Comparison of ENCODE assay signal across 8 cellular contexts in the genomic region with DNA sequence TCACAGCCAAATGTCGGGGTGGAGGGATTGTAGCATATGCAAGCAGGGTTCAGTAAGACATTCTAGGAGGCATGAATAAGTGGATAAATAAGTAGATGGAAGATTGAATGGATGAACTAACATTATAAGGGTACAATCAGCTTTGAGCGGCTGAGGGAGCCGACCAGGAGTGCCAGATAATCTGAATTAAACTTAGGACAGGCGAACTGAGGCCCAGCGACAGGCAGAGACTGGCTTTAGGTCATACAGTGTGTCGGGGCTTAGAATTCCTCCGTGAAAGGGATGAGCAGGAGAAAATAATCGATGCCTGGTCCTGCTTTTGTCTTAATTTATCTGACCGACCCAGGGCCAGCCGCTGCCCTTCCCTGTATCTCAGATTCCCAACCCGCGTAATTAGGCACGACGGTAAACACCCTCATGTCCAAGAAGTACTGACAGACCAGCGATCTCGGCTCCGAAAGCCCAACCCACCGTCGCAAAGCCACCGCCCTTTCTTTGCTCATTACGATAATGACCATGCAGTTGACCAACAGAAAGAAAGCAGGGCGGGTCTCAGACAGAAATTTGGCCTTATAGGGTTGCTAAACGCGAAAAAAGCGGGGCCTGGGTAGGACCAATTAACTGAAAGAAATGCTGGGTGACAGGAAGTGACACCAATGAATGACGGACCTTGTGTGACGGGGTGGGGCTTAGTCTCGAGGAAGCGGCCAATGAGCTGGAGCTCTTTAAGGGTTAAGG. TPM values are rescaled to one million over a fixed set of nuclear protein-coding genes. Genes with fewer than 3 reads are reported as not detected.
DNase-seq lines count a peak whose midpoint lies in the region; ATAC-seq and TF ChIP-seq lines count a peak whose summit lies in the region.

No MANE protein-coding gene starts in this region.

- peak overlapping the region; percentile 78 for H3K4me3 ChIP-seq in BE2C (ENCODE audit: low read depth, low read length)
- H3K4me3 ChIP-seq in coronary artery = peak overlapping the region; percentile 68

- ATAC-seq in HG03378 (IDR thresholded peaks at IDR 0.05; ENCODE audit: unreplicated experiment) (peak; percentile 80), left colon (peak; percentile 90)

- peaks cover 8% of the 10 kb centered on the region for H3K4me1 ChIP-seq in BE2C

- no peak for TF ChIP-seq CTCF in BE2C (IDR thresholded peaks at IDR 0.05; ENCODE audit: low read depth, low read length)
- no peak for TF ChIP-seq CTCF in coronary artery (IDR thresholded peaks at IDR 0.05)

- H3K36me3 ChIP-seq in BE2C = peaks cover 6% of the 10 kb centered on the region

- DNase-seq in BE2C (peak; percentile 94), NCI-H446 treated with DMSO at 0.1 percent for 48 hours (lab: John Stamatoyannopoulos, UW) (peak; percentile 99), coronary artery (ENCODE audit: low spot score) (peak; percentile 98), left colon (peak; percentile 87 to 98)
- DNase-seq in activated CD4-positive, CD25-positive, alpha-beta regulatory T cell treated with anti-CD3 and anti-CD28 coated beads, Interleukin-2, amount 50 U/mL, for 72 hours = peak; percentile 83
- peak; percentile 87 for DNase-seq in stimulated activated CD4-positive, alpha-beta T cell treated with anti-CD3 and anti-CD28 coated beads, Interleukin-1b, Interleukin-23, amount 100 ng/mL, for 48 hours

- no peaks in the 10 kb centered on the region for H3K27me3 ChIP-seq in BE2C

- no peaks in the 10 kb centered on the region for H3K9me3 ChIP-seq in BE2C

- intact Hi-C loops in left colon (cut with DNase I, micrococcal nuclease) = no loop called here

- TF ChIP-seq POLR2A in GM19099 (IDR thresholded peaks at IDR 0.05; ENCODE audit: extremely low read depth, insufficient read length, low read depth) = peak; percentile 81

- H3K27ac ChIP-seq in coronary artery = peak overlapping the region; percentile 89 to 99

RNA-seq across cellular contexts. Expression of a gene that starts 0.5 kb away (rescaled TPM):
- 140 TPM for polyA plus RNA-seq in BE2C (2012; ENCODE audit: insufficient read depth, insufficient read length, low read depth)
- total RNA-seq in left colon = 10 to 100 TPM; 44.2 to 49.8 TPM

RNA-seq across cellular contexts. Expression of a gene that starts 6.2 kb away (rescaled TPM):
- not detected for polyA plus RNA-seq in BE2C (2012; ENCODE audit: insufficient read depth, insufficient read length, low read depth)
- not detected for total RNA-seq in left colon

RNA-seq across cellular contexts. Expression of a gene that starts 8.9 kb away (rescaled TPM):
- 282 TPM for polyA plus RNA-seq in BE2C (2012; ENCODE audit: insufficient read depth, insufficient read length, low read depth)
- 100 to 1,000 TPM in 1 of 2 donors, 10 to 100 TPM in 1; 96.8 to 102 TPM for total RNA-seq in left colon

RNA-seq across cellular contexts. Expression of a gene that starts 23.6 kb away (rescaled TPM):
- polyA plus RNA-seq in BE2C (2012; ENCODE audit: insufficient read depth, insufficient read length, low read depth) = not detected
- total RNA-seq in left colon = not detected

RNA-seq across cellular contexts. Expression of a gene that starts 31.3 kb away (rescaled TPM):
- polyA plus RNA-seq in BE2C (2012; ENCODE audit: insufficient read depth, insufficient read length, low read depth) = 7.2 TPM
- total RNA-seq in left colon = 10 to 100 TPM in 1 of 2 donors, 1 to 10 TPM in 1; 8.0 to 10.1 TPM

Comparison
In these comparisons a context has a peak if more than half of its experiments do, and no peak if none do; other contexts are left out.
1. Peak in every context shown above with its lines: DNase-seq, ATAC-seq, H3K4me3 ChIP-seq and H3K27ac ChIP-seq.